In the genomic region with DNA sequence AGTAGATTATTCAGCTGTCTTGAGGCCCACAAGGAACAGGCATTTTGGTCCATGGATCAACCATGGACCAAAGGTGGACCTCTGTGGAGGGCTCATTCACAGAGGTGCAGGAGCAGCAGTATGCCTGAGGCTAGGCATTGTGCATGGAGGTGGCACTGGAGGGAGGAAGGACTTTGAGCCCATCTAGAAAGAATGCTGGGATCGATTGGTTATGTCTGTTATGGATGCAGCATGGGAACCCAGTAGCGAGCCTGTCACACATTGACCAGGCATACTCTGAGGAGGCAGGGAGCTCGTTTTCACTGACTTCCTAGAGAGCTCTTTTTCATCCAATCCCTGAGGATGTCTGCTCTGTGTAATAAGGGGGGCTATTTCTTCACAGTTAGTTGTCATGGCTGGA, we compare ENCODE assay signal across 20 cellular contexts.
DNase-seq lines count a peak whose midpoint lies in the region; ATAC-seq and TF ChIP-seq lines count a peak whose summit lies in the region.
"Had no signal": no experiment of that assay in that cellular context is flagged by ENCODE, and none has a peak within 500 bp of the region (broad histone marks: within the 10 kb centered on the region; RNA-seq: fewer than 3 reads in every experiment).

No MANE protein-coding gene starts in this region.

- no TSS peak for BruUV-seq in HCT116 (replicated peaks; lab: Mats Ljungman, UMichigan)

- no peak overlapping the region for H3K14ac ChIP-seq in neuronal stem cell (ENCODE audit: low read length)

- no peak overlapping the region for H3K9ac ChIP-seq in HCT116 (ENCODE audit: low read length)
- H3K9ac ChIP-seq in neuronal stem cell (ENCODE audit: low read depth, low read length, poor library complexity): no peak overlapping the region
- H3K9ac ChIP-seq: KMS-11 had no signal

- no peak overlapping the region for H2BK12ac ChIP-seq in neuronal stem cell (ENCODE audit: low read length)

- no peaks in the 10 kb centered on the region for H3K27me3 Mint-ChIP-seq in activated naive CD4-positive, alpha-beta T cell treated with anti-CD3 and anti-CD28 coated beads, Interleukin-2, amount 50 U/mL, for 24 hours
- H3K27me3 Mint-ChIP-seq: CD4-positive, alpha-beta T cell had no signal

- H3K4me3 ChIP-seq in HCT116 (replicated peaks in 1 of 2; ENCODE audit: low read depth in 1 of 2, low read length in 2 of 2): no peak overlapping the region
- no peak overlapping the region for H3K4me3 ChIP-seq in NB4 (ENCODE audit: low read depth, low read length)
- H3K4me3 ChIP-seq in neuronal stem cell (ENCODE audit: low read length in 2 of 2): no peak overlapping the region
- H3K4me3 ChIP-seq in thyroid gland (replicated peaks in 1 of 3): no peak overlapping the region
- H3K4me3 ChIP-seq: HAP-1 had no signal

- H3K4me1 ChIP-seq in HCT116 (ENCODE audit: control insufficient read depth in 1 of 2, insufficient read depth in 2 of 2, low read length in 2 of 2) (peaks cover 8 to 10% of the 10 kb centered on the region in 2 experiments; a peak in 3 of 4 replicates), neuronal stem cell (ENCODE audit: control insufficient read depth in 2 of 2, insufficient read depth in 1 of 2, low read depth in 1 of 2, low read length in 2 of 2) (peaks cover 0 to 3% of the 10 kb centered on the region in 2 donors), thyroid gland (peaks cover 0 to 9% of the 10 kb centered on the region in 2 donors)
- H3K4me1 ChIP-seq: HAP-1 had no signal

- no peak overlapping the region for H3K23ac ChIP-seq in neuronal stem cell (ENCODE audit: low read depth, low read length, poor library complexity)

- H4K91ac ChIP-seq in neuronal stem cell (ENCODE audit: low read depth, low read length, poor library complexity): no peak overlapping the region

- H2AFZ ChIP-seq in HCT116 (ENCODE audit: low read depth, low read length, poor library complexity, severe bottlenecking) (no peak overlapping the region), neuronal stem cell (ENCODE audit: low read length) (no peak overlapping the region)

- H3K4me3 Mint-ChIP-seq in activated naive CD4-positive, alpha-beta T cell treated with anti-CD3 and anti-CD28 coated beads, Interleukin-2, amount 50 U/mL, for 24 hours: no peak overlapping the region
- H3K4me3 Mint-ChIP-seq: B cell; CD4-positive, alpha-beta T cell had no signal

- no peaks in the 10 kb centered on the region for H3K79me2 ChIP-seq in HCT116 (ENCODE audit: insufficient read depth, low read length)

- no peak for ATAC-seq in activated naive CD4-positive, alpha-beta T cell treated with anti-CD3 and anti-CD28 coated beads, Interleukin-2, amount 50 U/mL, for 72 hours
- 0 out of 2 replicates have a peak, but pooled peaks have one; percentile 35 for ATAC-seq in HCT116

- TF ChIP-seq POLR2A in HCT116 (IDR thresholded peaks at IDR 0.05; ENCODE audit: borderline replicate concordance, extremely low read depth, insufficient read depth, insufficient read length): no peak
- TF ChIP-seq POLR2A in NB4 (IDR thresholded peaks at IDR 0.05; ENCODE audit: extremely low read depth, insufficient read length): no peak
- no peak for TF ChIP-seq POLR2A in thyroid gland (IDR thresholded peaks at IDR 0.05)

- no peaks in the 10 kb centered on the region for H3K36me3 Mint-ChIP-seq in activated naive CD4-positive, alpha-beta T cell treated with anti-CD3 and anti-CD28 coated beads, Interleukin-2, amount 50 U/mL, for 24 hours
- no peaks in the 10 kb centered on the region for H3K36me3 Mint-ChIP-seq in activated naive CD4-positive, alpha-beta T cell treated with anti-CD3 and anti-CD28 coated beads, Interleukin-2, amount 50 U/mL, for 72 hours

- CTCF ChIA-PET in HCT116 (lab: Charles Lee): no interaction called here

- no peak for TF ChIP-seq RAD21 in HCT116 (IDR thresholded peaks at IDR 0.05; ENCODE audit: low read depth)

- peak overlapping the region; percentile 20 for H3K27ac Mint-ChIP-seq in activated naive CD4-positive, alpha-beta T cell treated with anti-CD3 and anti-CD28 coated beads, Interleukin-2, amount 50 U/mL, for 24 hours
- H3K27ac Mint-ChIP-seq in activated naive CD4-positive, alpha-beta T cell treated with anti-CD3 and anti-CD28 coated beads, Interleukin-2, amount 50 U/mL, for 72 hours: no peak overlapping the region
- H3K27ac Mint-ChIP-seq: B cell; CD4-positive, alpha-beta T cell had no signal

- in situ Hi-C loops in ACHN (cut with HindIII; ENCODE audit: low pct_ligation_motif_present, low pct_unique_long_range_greater_than_20kb, low sequenced_read_pairs): loop anchor here (25.0 kb wide), 1 partner anchor 107 kb away; no protein-coding TSS in a partner anchor

- H3K27me3 ChIP-seq in HCT116 (ENCODE audit: insufficient read depth, low read length) (peaks cover 13% of the 10 kb centered on the region; the same call in 1 of the 2 replicates), neuronal stem cell (ENCODE audit: control insufficient read depth in 3 of 3, insufficient read depth in 3 of 3, low read depth in 1 of 3, low read length in 3 of 3) (peaks cover 0 to 4% (median 0%) of the 10 kb centered on the region in 3 experiments), thyroid gland (no peaks in the 10 kb centered on the region)

- H2BK120ac ChIP-seq in neuronal stem cell (ENCODE audit: low read depth, low read length): no peak overlapping the region

- H3K4me2 ChIP-seq in HCT116 (ENCODE audit: low read length): no peak overlapping the region
- H3K4me2 ChIP-seq in neuronal stem cell (ENCODE audit: insufficient read depth, low read length, poor library complexity, severe bottlenecking): no peak overlapping the region
- H3K4me2 ChIP-seq: KMS-11 had no signal

- RAD21 ChIA-PET in HCT116 (lab: Charles Lee; ENCODE audit: low non-redundant PET in 1 of 2, low total read pairs in 2 of 2, uncharacterized antibody in 2 of 2, unreplicated experiment in 2 of 2): no interaction called here

- WGBS in neuronal stem cell (ENCODE audit: extremely low coverage in 2 of 2, insufficient read length in 2 of 2, insufficient replicate concordance in 1 of 2), 2 donors: no CpG with 5 or more reads among the region's 3 CpGs
- 87% methylated on average over 3 of the region's 3 CpGs for WGBS in thyroid gland, 2 donors

- H3K9me3 ChIP-seq in HCT116 (ENCODE audit: control insufficient read depth in 1 of 2, insufficient read depth in 1 of 2, low read depth in 1 of 2, low read length in 2 of 2): no peaks in the 10 kb centered on the region
- H3K9me3 ChIP-seq in neuronal stem cell (replicated peaks in 1 of 2; ENCODE audit: control insufficient read depth in 2 of 2, insufficient read depth in 1 of 2, low read depth in 1 of 2, low read length in 2 of 2): no peaks in the 10 kb centered on the region
- H3K9me3 ChIP-seq in thyroid gland: no peaks in the 10 kb centered on the region
- H3K9me3 ChIP-seq: HAP-1 had no signal

- POLR2A ChIA-PET in HCT116 (lab: Charles Lee): no interaction called here

- H3K9me2 ChIP-seq in HCT116 (ENCODE audit: insufficient read depth): no peaks in the 10 kb centered on the region

- intact Hi-C loops in HCT116 (cut with micrococcal nuclease) (no loop called here), thyroid gland (cut with DNase I) (no loop called here)

- no peak overlapping the region for H2AK5ac ChIP-seq in neuronal stem cell (ENCODE audit: low read depth, low read length)

- no peaks in the 10 kb centered on the region for H3K9me3 Mint-ChIP-seq in activated naive CD4-positive, alpha-beta T cell treated with anti-CD3 and anti-CD28 coated beads, Interleukin-2, amount 50 U/mL, for 24 hours
- H3K9me3 Mint-ChIP-seq in activated naive CD4-positive, alpha-beta T cell treated with anti-CD3 and anti-CD28 coated beads, Interleukin-2, amount 50 U/mL, for 72 hours: no peaks in the 10 kb centered on the region
- H3K9me3 Mint-ChIP-seq: CD4-positive, alpha-beta T cell had no signal

- H3K36me3 ChIP-seq in HCT116 (ENCODE audit: control insufficient read depth in 1 of 2, insufficient read depth in 2 of 2, low read length in 2 of 2) (no peaks in the 10 kb centered on the region), neuronal stem cell (replicated peaks in 1 of 2; ENCODE audit: control insufficient read depth in 2 of 2, insufficient read depth in 2 of 2, low read length in 2 of 2) (no peaks in the 10 kb centered on the region), thyroid gland (no peaks in the 10 kb centered on the region)
- H3K36me3 ChIP-seq: HAP-1 had no signal

- peaks cover 27% of the 10 kb centered on the region for H3K4me1 Mint-ChIP-seq in activated naive CD4-positive, alpha-beta T cell treated with anti-CD3 and anti-CD28 coated beads, Interleukin-2, amount 50 U/mL, for 24 hours

- H3K4ac ChIP-seq in neuronal stem cell (ENCODE audit: low read length): no peak overlapping the region

- H3K27ac ChIP-seq in HCT116 (ENCODE audit: low read depth, low read length) (no peak overlapping the region), neuronal stem cell (replicated peaks; ENCODE audit: low read length) (no peak overlapping the region), thyroid gland (no peak overlapping the region)
- H3K27ac ChIP-seq: KMS-11 had no signal

- H3K18ac ChIP-seq in neuronal stem cell (ENCODE audit: low read length): peak overlapping the region; percentile 32

- H4K20me1 ChIP-seq in HCT116 (ENCODE audit: insufficient read depth): no peaks in the 10 kb centered on the region

- H3K79me1 ChIP-seq in neuronal stem cell (ENCODE audit: low read depth, low read length): no peaks in the 10 kb centered on the region

- H2BK15ac ChIP-seq in neuronal stem cell (ENCODE audit: low read length): no peak overlapping the region

- no peak overlapping the region for H4K8ac ChIP-seq in neuronal stem cell (ENCODE audit: low read depth, low read length)

- TF ChIP-seq CTCF in HCT116 (IDR thresholded peaks at IDR 0.05 in 2 of 3, conservative IDR thresholded peaks at IDR 0.05 in 1 of 3; ENCODE audit: borderline replicate concordance in 1 of 3, insufficient read depth in 1 of 3, low read depth in 2 of 3, low read length in 2 of 3) (no peak), NB4 (IDR thresholded peaks at IDR 0.05; ENCODE audit: low read depth, low read length) (no peak), thyroid gland (IDR thresholded peaks at IDR 0.05) (no peak)

- DNase-seq in activated naive CD4-positive, alpha-beta T cell treated with anti-CD3 and anti-CD28 coated beads, Interleukin-2, amount 50 U/mL, for 72 hours (ENCODE audit: low spot score in 2 of 2): no peak
- DNase-seq in HCT116 (ENCODE audit: low read depth, low spot score): no peak
- peak; percentile 8 for DNase-seq in NB4 (ENCODE audit: low read depth)
- DNase-seq in neuronal stem cell (ENCODE audit: low spot score): no peak
- no peak for DNase-seq in activated CD4-positive, alpha-beta T cell treated with anti-CD3 and anti-CD28 coated beads, Interleukin-2, amount 50 U/mL, for 1 hour
- no peak for DNase-seq in thyroid gland
- DNase-seq in ACHN: no peak
- DNase-seq: C1 segment of cervical spinal cord; Calu3; CD4-positive, alpha-beta T cell; DMS 273 treated with DMSO at 0.1 percent for 48 hours; DMS79 treated with DMSO at 0.1 percent for 48 hours; EL; GDM1; GOT3; IMR-90 had no signal

- no peak overlapping the region for H2BK5ac ChIP-seq in neuronal stem cell (ENCODE audit: low read length)

TF ChIP-seq in HCT116, 20 proteins besides CTCF, POLR2A, EP300 and RAD21 (continues in another document):
- TF ChIP-seq SP1 (IDR thresholded peaks at IDR 0.05; ENCODE audit: low read depth) (no peak), CBX3 (IDR thresholded peaks at IDR 0.05; ENCODE audit: low read depth) (no peak), FOSL1 (IDR thresholded peaks at IDR 0.05; ENCODE audit: low read depth) (no peak), YY1 (IDR thresholded peaks at IDR 0.05; ENCODE audit: extremely low read depth, insufficient replicate concordance, low read depth, low read length) (no peak)
